In genomic region chr10:118442032-118442431, GRCh38 we compare ENCODE assay signal across 34 cellular contexts.
"Had no signal": no experiment of that assay in that cellular context is flagged by ENCODE, and none has a peak within 500 bp of the region (broad histone marks: within the 10 kb centered on the region; RNA-seq: fewer than 3 reads in every experiment).

No MANE protein-coding gene starts in this region.

- H3K9ac ChIP-seq: KMS-11 had no signal

- H3K36me3 ChIP-seq: MG63 had no signal

- H3K9me3 ChIP-seq: MG63 had no signal

- H3K27ac ChIP-seq: KMS-11 had no signal

- H3K4me3 ChIP-seq: MG63 had no signal

- H3K4me2 ChIP-seq: KMS-11 had no signal

- H3K27me3 ChIP-seq: MG63 had no signal

- DNase-seq: Karpas-422, Kasumi-1, MG63, MM.1S, MV-4-11, NCI-H1048, NCI-H1092, NCI-H1092 treated with DMSO at 0.1 percent for 48 hours, NCI-H1105, NCI-H1105 treated with DMSO at 0.1 percent for 48 hours, NCI-H1417, NCI-H1417 treated with DMSO at 0.1 percent for 48 hours, NCI-H1436, NCI-H1436 treated with DMSO at 0.1 percent for 48 hours, NCI-H146, NCI-H1694, NCI-H1694 treated with DMSO at 0.1 percent for 48 hours, NCI-H187, NCI-H187 treated with DMSO at 0.1 percent for 48 hours, NCI-H1930, NCI-H2029, NCI-H2029 treated with DMSO at 0.1 percent for 48 hours, NCI-H2081, NCI-H2081 treated with DMSO at 0.1 percent for 48 hours, NCI-H2107, NCI-H2171, NCI-H2171 treated with DMSO at 0.1 percent for 48 hours, NCI-H2227 treated with DMSO at 0.1 percent for 48 hours, NCI-H226, NCI-H345, NCI-H446, NCI-H446 treated with DMSO at 0.1 percent for 48 hours, NCI-H510A had no signal
